Comparison of ENCODE assay signal across 8 cellular contexts in genomic region chr2:186503827-186504606, GRCh38. TPM values are rescaled to one million over a fixed set of nuclear protein-coding genes. Genes with fewer than 3 reads are reported as not detected.
A peak's percentile ranks its signal among the peaks of the same experiment; 100 is the strongest.
DNase-seq lines count a peak whose midpoint lies in the region; ATAC-seq, FAIRE-seq and TF ChIP-seq lines count a peak whose summit lies in the region.

No MANE protein-coding gene starts in this region.

- H3K9me3 Mint-ChIP-seq in activated B cell treated with CpG ODN at 0.5 μM for 24 hours, result no peaks in the 10 kb centered on the region

- no peaks in the 10 kb centered on the region for H3K27me3 ChIP-seq in vagina

- H3K27me3 Mint-ChIP-seq in activated B cell treated with CpG ODN at 0.5 μM for 24 hours, result no peaks in the 10 kb centered on the region

- FAIRE-seq in GM12891 (lab: Jason Lieb, UNC), result no peak

- peaks cover 89% of the 10 kb centered on the region for H3K36me3 Mint-ChIP-seq in activated B cell treated with CpG ODN at 0.5 μM for 24 hours (ENCODE audit: low read depth)

- DNase-seq in G401 (ENCODE audit: low spot score), result peak; percentile 46
- peak; percentile 38 for DNase-seq in NB4 (ENCODE audit: low read depth)
- DNase-seq in activated B cell treated with CpG ODN at 0.5 μM for 24 hours, result no peak
- DNase-seq in inferior parietal cortex (ENCODE audit: extremely low spot score), result peak; percentile 71
- DNase-seq in vagina (ENCODE audit: extremely low spot score in 2 of 2), result no peak
- no peak for DNase-seq in germinal center (ENCODE audit: low spot score)
- no peak for DNase-seq in GM12891 (ENCODE audit: insufficient read length, low spot score)

- no peak overlapping the region for H3K4me3 ChIP-seq in NB4 (ENCODE audit: low read depth, low read length)
- H3K4me3 ChIP-seq in vagina, result no peak overlapping the region

- POLR2A ChIA-PET in activated B cell treated with CpG ODN at 0.5 μM for 24 hours (lab: Charles Lee), result interaction anchor here (1.9 kb wide), 1 partner anchor 18 kb away, joined by 6 read pairs; the partner anchor contains the start of gene ZC3H15

- peaks cover 8% of the 10 kb centered on the region for H3K4me1 ChIP-seq in vagina

- H3K36me3 ChIP-seq in vagina, result peaks cover 0 to 52% of the 10 kb centered on the region in 2 donors

- intact Hi-C loops in activated B cell treated with CpG ODN at 0.5 μM for 24 hours (cut with micrococcal nuclease), result loop anchor here (1.0 to 5.0 kb wide), 3 partner anchors 12 to 948 kb away; no protein-coding TSS in a partner anchor
- intact Hi-C loops in vagina (cut with DNase I), result loop anchor here (5.0 kb wide), 1 partner anchor 138 kb away; no protein-coding TSS in a partner anchor

- no peak overlapping the region for H3K27ac Mint-ChIP-seq in activated B cell treated with CpG ODN at 0.5 μM for 24 hours

- H3K9me3 ChIP-seq in vagina, result no peaks in the 10 kb centered on the region

- ATAC-seq in GM21526 (IDR thresholded peaks at IDR 0.05; ENCODE audit: low FRiP score, unreplicated experiment), result peak; percentile 60
- peak; percentile 42 for ATAC-seq in activated B cell treated with CpG ODN at 0.5 μM for 24 hours (ENCODE audit: low read depth)

- in situ Hi-C loops in G401 (cut with HindIII; ENCODE audit: low sequenced_read_pairs), result no loop called here

- no peak overlapping the region for H3K27ac ChIP-seq in vagina

- TF ChIP-seq CTCF in NB4 (IDR thresholded peaks at IDR 0.05; ENCODE audit: low read depth, low read length), result no peak
- TF ChIP-seq CTCF in activated B cell treated with CpG ODN at 0.5 μM for 24 hours (IDR thresholded peaks at IDR 0.05), result no peak
- peak; percentile 16 to 52 (median 50) for TF ChIP-seq CTCF in vagina (IDR thresholded peaks at IDR 0.05)

- no peak overlapping the region for H3K4me3 Mint-ChIP-seq in activated B cell treated with CpG ODN at 0.5 μM for 24 hours

- TF ChIP-seq POLR2A in NB4 (IDR thresholded peaks at IDR 0.05; ENCODE audit: extremely low read depth, insufficient read length), result no peak
- TF ChIP-seq POLR2A in vagina (IDR thresholded peaks at IDR 0.05), result no peak
- TF ChIP-seq POLR2A in GM12891 (IDR thresholded peaks at IDR 0.05; ENCODE audit: low read depth, low read length), result no peak

- H3K4me1 Mint-ChIP-seq in activated B cell treated with CpG ODN at 0.5 μM for 24 hours, result peaks cover 2% of the 10 kb centered on the region

- CTCF ChIA-PET in activated B cell treated with CpG ODN at 0.5 μM for 24 hours (lab: Charles Lee), result interaction anchor here (1.3 to 5.9 kb wide), 5 partner anchors 20 to 141 kb away, joined by 3 to 56 read pairs (median 5); partner anchors contain the start of gene ITGAV

TF ChIP-seq in GM12891, 5 proteins besides CTCF, POLR2A, EP300 and RAD21:
- TF ChIP-seq POU2F2 (IDR thresholded peaks at IDR 0.05; ENCODE audit: low read depth, low read length) (no peak), TAF1 (IDR thresholded peaks at IDR 0.05; ENCODE audit: low read depth, low read length) (no peak), PAX5 (IDR thresholded peaks at IDR 0.05; ENCODE audit: insufficient read depth, low read length, severe bottlenecking) (no peak), POLR2AphosphoS5 (IDR thresholded peaks at IDR 0.05; ENCODE audit: low read depth, low read length) (no peak), SPI1 (IDR thresholded peaks at IDR 0.05; ENCODE audit: low read depth, low read length) (no peak)

RNA-seq across cellular contexts. Expression of gene ZC3H15, which starts 18.0 kb away (rescaled TPM):
- total RNA-seq in G401 (2014; rRNA removed; shearing (Covaris generic)), result 114 and 136 TPM in 2 replicates
- 66.4 and 73.4 TPM in 2 replicates for total RNA-seq in activated B cell treated with CpG ODN at 0.5 μM for 24 hours
- total RNA-seq in vagina, result 59.9 TPM
- 73.7 TPM for polyA plus RNA-seq in GM12891 (2012; ENCODE audit: low read depth, missing spikeins)

Comparison
In these comparisons a context has a peak if more than half of its experiments do, and no peak if none do; other contexts are left out.
1. DNase-seq: peak in G401 (single experiment), NB4 (single experiment) and inferior parietal cortex (single experiment); none in activated B cell treated with CpG ODN at 0.5 μM for 24 hours (single experiment), vagina (0 of 2), germinal center (single experiment) and GM12891 (single experiment).
2. CTCF ChIP-seq: peak in vagina (3 of 3); none in NB4 (single experiment) and activated B cell treated with CpG ODN at 0.5 μM for 24 hours (single experiment).